8 cellular contexts compared by ENCODE assay signal in the genomic region with DNA sequence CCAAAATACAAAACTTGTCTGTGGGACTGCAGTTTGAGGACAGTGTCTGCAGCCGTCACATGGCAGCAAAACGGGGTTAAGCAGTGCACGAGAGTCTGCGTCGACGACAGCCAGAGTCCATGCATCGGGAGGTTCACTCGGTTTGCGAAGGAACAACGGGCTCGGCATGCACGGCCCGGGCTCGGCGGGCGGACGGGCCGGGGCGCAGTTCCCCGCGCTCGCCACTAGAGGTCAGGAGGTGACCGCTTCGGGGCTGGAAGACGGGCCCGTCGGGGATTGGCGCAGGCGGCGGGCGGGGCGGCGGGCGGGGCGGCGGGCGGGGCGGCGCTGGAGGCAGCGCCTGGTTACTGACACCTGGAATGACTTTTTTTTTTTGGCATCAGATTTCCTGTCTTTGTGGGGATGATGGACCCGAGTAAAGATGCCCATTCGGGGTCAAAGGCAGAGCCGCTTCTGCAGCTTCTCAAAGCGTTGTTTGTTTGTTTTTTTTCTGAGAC. TPM values are rescaled to one million over a fixed set of nuclear protein-coding genes. Genes with fewer than 3 reads are reported as not detected.
DNase-seq lines count a peak whose midpoint lies in the region; ATAC-seq and TF ChIP-seq lines count a peak whose summit lies in the region.

No MANE protein-coding gene starts in this region.

- ATAC-seq in omental fat pad (ENCODE audit: low FRiP score) (peak; percentile 72), HG03378 (IDR thresholded peaks at IDR 0.05; ENCODE audit: unreplicated experiment) (no peak)

- DNase-seq in GM04504 (ENCODE audit: low read depth) (peak; percentile 45), HuH-7 (ENCODE audit: low spot score) (peak; percentile 82), SHP77 treated with DMSO at 0.1 percent for 48 hours (lab: John Stamatoyannopoulos, UW) (peak; percentile 60), foreskin fibroblast (peak; percentile 44 to 86), omental fat pad (ENCODE audit: low spot score) (peak; percentile 30), superior temporal gyrus (ENCODE audit: extremely low spot score) (peak; percentile 71)
- DNase-seq in activated effector memory CD4-positive, alpha-beta T cell treated with Interleukin-2 at 50 U/mL for 16 hours: peak; percentile 80

- H3K4me3 ChIP-seq in foreskin fibroblast (ENCODE audit: low read depth in 1 of 2, low read length in 2 of 2): no peak overlapping the region

- TF ChIP-seq CTCF in foreskin fibroblast (IDR thresholded peaks at IDR 0.05; ENCODE audit: low read depth, low read length): peak; percentile 61
- peak in 2 of 3 donors; percentile 56 to 80 for TF ChIP-seq CTCF in omental fat pad (IDR thresholded peaks at IDR 0.05)

RNA-seq across cellular contexts. Expression of gene SCGB1C2, which starts 6.5 kb away (rescaled TPM):
- not detected for total RNA-seq in omental fat pad

RNA-seq across cellular contexts. Expression of gene DOC2B, which starts 37.6 kb away (rescaled TPM):
- 10 to 100 TPM in 2 of 4 donors, 1 to 10 TPM in 2; 4.9 to 41.9 (median 19.3) TPM for total RNA-seq in omental fat pad

Comparison
In these comparisons a context has a peak if more than half of its experiments do, and no peak if none do; other contexts are left out.
1. DNase-seq: peak in every context shown above with its lines; median percentile 82 in HuH-7; 80 in activated effector memory CD4-positive, alpha-beta T cell treated with Interleukin-2 at 50 U/mL for 16 hours; 71 in superior temporal gyrus; 65 in foreskin fibroblast; 60 in SHP77 treated with DMSO at 0.1 percent for 48 hours; 45 in GM04504; 30 in omental fat pad.